In genomic region chr16:3798827-3799226, GRCh38 we compare ENCODE assay signal across 1 cellular context.
TF ChIP-seq lines count a peak whose summit lies in the region.

No MANE protein-coding gene starts in this region.

TF ChIP-seq in GM12878, 131 proteins besides CTCF, POLR2A, EP300 and RAD21 (continued from another document):
- no peak for TF ChIP-seq NKRF (conservative IDR thresholded peaks at IDR 0.05)
- TF ChIP-seq RUNX3 (IDR thresholded peaks at IDR 0.05; ENCODE audit: low read length), result peak; percentile 61
- peak; percentile 35; the same call in 1 of the 2 replicates for TF ChIP-seq CBFB (IDR thresholded peaks at IDR 0.05; ENCODE audit: low read depth)
- peak; percentile 37; the same call in 1 of the 2 replicates for TF ChIP-seq ZNF217 (IDR thresholded peaks at IDR 0.05)
- TF ChIP-seq ZZZ3 (IDR thresholded peaks at IDR 0.05; ENCODE audit: control insufficient read depth, insufficient read length, low read depth), result no peak
- TF ChIP-seq KLF5 (IDR thresholded peaks at IDR 0.05; ENCODE audit: partially characterized antibody), result no peak
- TF ChIP-seq CBX5 (IDR thresholded peaks at IDR 0.05; ENCODE audit: low read depth), result no peak
- no peak for TF ChIP-seq ZBED1 (IDR thresholded peaks at IDR 0.05; ENCODE audit: borderline replicate concordance)
- TF ChIP-seq MEF2A (IDR thresholded peaks at IDR 0.05; ENCODE audit: insufficient read depth, low read depth, low read length), result no peak
- TF ChIP-seq MLLT1 (IDR thresholded peaks at IDR 0.05), result no peak
